In the genomic region with DNA sequence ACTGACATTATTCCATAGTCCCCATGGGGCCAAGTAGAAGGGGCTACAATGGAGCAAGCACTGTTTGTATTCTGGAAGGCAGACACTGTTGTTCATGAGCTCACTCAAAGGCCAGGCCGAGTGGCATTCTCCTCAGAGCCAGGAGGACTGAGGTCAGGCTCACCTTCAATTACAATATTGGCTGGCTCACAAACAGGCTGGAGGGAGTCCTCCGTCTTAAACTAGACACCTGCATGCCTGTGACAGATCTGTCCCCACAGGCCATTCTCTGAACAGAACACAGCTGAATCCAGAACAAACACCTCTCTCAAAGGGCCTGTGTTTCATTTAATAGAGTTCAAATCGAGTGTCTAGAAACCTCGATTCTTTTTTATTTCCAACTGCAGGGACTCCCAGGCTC, we compare ENCODE assay signal across 20 cellular contexts.
"Had no signal": no experiment of that assay in that cellular context is flagged by ENCODE, and none has a peak within 500 bp of the region (broad histone marks: within the 10 kb centered on the region; RNA-seq: fewer than 3 reads in every experiment).

No MANE protein-coding gene starts in this region.

- H3K27me3 Mint-ChIP-seq: activated CD4-positive, alpha-beta memory T cell treated with anti-CD3 and anti-CD28 coated beads for 36 hours; activated CD4-positive, alpha-beta T cell treated with anti-CD3 and anti-CD28 coated beads, Interleukin-2, amount 10 ng/mL, durations not matched to agents 7 days and 5 days; activated naive CD8-positive, alpha-beta T cell had no signal

- H3K4me1 Mint-ChIP-seq: activated CD4-positive, alpha-beta T cell treated with anti-CD3 and anti-CD28 coated beads, Interleukin-2, amount 10 ng/mL, durations not matched to agents 7 days and 5 days; brain had no signal

- DNase-seq: activated CD4-positive, alpha-beta memory T cell treated with anti-CD3 and anti-CD28 coated beads for 36 hours; activated CD4-positive, alpha-beta T cell treated with anti-CD3 and anti-CD28 coated beads, Interleukin-2, amount 10 ng/mL, durations not matched to agents 7 days and 5 days; activated CD4-positive, CD25-positive, alpha-beta regulatory T cell treated with anti-CD3 and anti-CD28 coated beads, Interleukin-2, amount 50 U/mL, for 72 hours; activated CD8-positive, alpha-beta memory T cell treated with anti-CD3 and anti-CD28 coated beads for 24 hours; activated effector memory CD4-positive, alpha-beta T cell treated with anti-CD3 and anti-CD28 coated beads, Interleukin-2, amount 50 U/mL, for 16 hours; activated naive CD4-positive, alpha-beta T cell treated with Interleukin-2 at 50 U/mL for 16 hours; activated T-cell treated with anti-CD3 and anti-CD28 coated beads, Interleukin-2, amount 50 U/mL, for 4 hours; amygdala; cerebellar nuclear complex; MM.1S; NCI-H1694; NCI-H2029; NCI-H345; NCI-H510A; NCI-H526 treated with DMSO at 0.1 percent for 48 hours; Peyer's patch; SHP77 treated with DMSO at 0.1 percent for 48 hours had no signal

- H3K4me3 Mint-ChIP-seq: activated CD4-positive, alpha-beta memory T cell treated with anti-CD3 and anti-CD28 coated beads for 36 hours; activated CD4-positive, alpha-beta T cell treated with anti-CD3 and anti-CD28 coated beads, Interleukin-2, amount 10 ng/mL, durations not matched to agents 7 days and 5 days; activated naive CD8-positive, alpha-beta T cell; activated T-cell treated with anti-CD3 and anti-CD28 coated beads, Interleukin-2, amount 50 U/mL, for 4 hours; brain; T-helper 1 cell treated with Interleukin-12 subunit alpha and Interleukin-12 subunit beta and Interleukin-4 antibody, amounts not matched to agents 30 μg/mL and 1 μg/mL, for 36 hours had no signal

- H3K9me3 Mint-ChIP-seq: activated CD4-positive, alpha-beta T cell treated with anti-CD3 and anti-CD28 coated beads, Interleukin-2, amount 10 ng/mL, durations not matched to agents 7 days and 5 days; T-helper 1 cell treated with Interleukin-12 subunit alpha and Interleukin-12 subunit beta and Interleukin-4 antibody, amounts not matched to agents 30 μg/mL and 1 μg/mL, for 36 hours had no signal

- ATAC-seq: activated T-cell treated with anti-CD3 and anti-CD28 coated beads, Interleukin-2, amount 50 U/mL, for 4 hours had no signal

- H3K27ac Mint-ChIP-seq: activated CD4-positive, alpha-beta memory T cell treated with anti-CD3 and anti-CD28 coated beads for 36 hours; activated CD4-positive, alpha-beta T cell treated with anti-CD3 and anti-CD28 coated beads, Interleukin-2, amount 10 ng/mL, durations not matched to agents 7 days and 5 days; activated naive CD8-positive, alpha-beta T cell; brain; T-helper 1 cell treated with Interleukin-12 subunit alpha and Interleukin-12 subunit beta and Interleukin-4 antibody, amounts not matched to agents 30 μg/mL and 1 μg/mL, for 36 hours had no signal

- H3K36me3 Mint-ChIP-seq: activated CD4-positive, alpha-beta memory T cell treated with anti-CD3 and anti-CD28 coated beads for 36 hours; activated naive CD8-positive, alpha-beta T cell; brain had no signal
